Comparison of ENCODE assay signal across 1 cellular context in genomic region chr10:95225136-95225535, GRCh38.
TF ChIP-seq lines count a peak whose summit lies in the region.

No MANE protein-coding gene starts in this region.

TF ChIP-seq in H1, 55 proteins besides CTCF, POLR2A, EP300 and RAD21:
- no peak for TF ChIP-seq TAF7 (optimal IDR thresholded peaks at IDR 0.05; ENCODE audit: borderline replicate concordance, low read depth, low read length)
- TF ChIP-seq E2F6 (IDR thresholded peaks at IDR 0.05) = no peak
- no peak for TF ChIP-seq TCF12 (IDR thresholded peaks at IDR 0.05; ENCODE audit: low read depth, low read length)
- no peak for TF ChIP-seq SP1 (IDR thresholded peaks at IDR 0.05; ENCODE audit: low read depth, low read length)
- no peak for TF ChIP-seq TBP (IDR thresholded peaks at IDR 0.05; ENCODE audit: low read depth, low read length)
- no peak for TF ChIP-seq EGR1 (IDR thresholded peaks at IDR 0.05; ENCODE audit: borderline replicate concordance, low read depth, low read length)
- TF ChIP-seq TAF1 (IDR thresholded peaks at IDR 0.05; ENCODE audit: low read depth, low read length) = no peak
- TF ChIP-seq FOSL1 (IDR thresholded peaks at IDR 0.05; ENCODE audit: insufficient read depth, low read depth, low read length) = no peak
- TF ChIP-seq NRF1 (IDR thresholded peaks at IDR 0.05; ENCODE audit: low read depth, low read length) = no peak
- no peak for TF ChIP-seq SRF (IDR thresholded peaks at IDR 0.05; ENCODE audit: low read depth, low read length)
- no peak for TF ChIP-seq HDAC6 (IDR thresholded peaks at IDR 0.05; ENCODE audit: low read depth, low read length)
